8 cellular contexts compared by ENCODE assay signal in genomic region chr12:119061208-119061796, GRCh38.
DNase-seq lines count a peak whose midpoint lies in the region; ATAC-seq and TF ChIP-seq lines count a peak whose summit lies in the region.

No MANE protein-coding gene starts in this region.

- CTCF ChIA-PET in MCF 10A (lab: Yijun Ruan, JAX), result no interaction called here

- no peak overlapping the region for H3K27ac Mint-ChIP-seq in MCF 10A (ENCODE audit: low read depth, unreplicated experiment)

- TF ChIP-seq CTCF in MCF 10A (IDR thresholded peaks at IDR 0.05; ENCODE audit: unreplicated experiment), result no peak
- no peak for TF ChIP-seq CTCF in breast epithelium (IDR thresholded peaks at IDR 0.05)
- no peak for TF ChIP-seq CTCF in fibroblast of pulmonary artery (IDR thresholded peaks at IDR 0.05; ENCODE audit: low read length, missing control alignments)

- no peak overlapping the region for H3K9ac ChIP-seq in SK-N-MC (ENCODE audit: insufficient read length)

- no peaks in the 10 kb centered on the region for H3K4me1 ChIP-seq in breast epithelium

- no peaks in the 10 kb centered on the region for H3K4me1 Mint-ChIP-seq in MCF 10A (ENCODE audit: insufficient read depth, unreplicated experiment)

- intact Hi-C loops in MCF 10A (cut with micrococcal nuclease) (no loop called here), breast epithelium (cut with DNase I; ENCODE audit: low total_unique reads) (no loop called here), sciatic nerve (cut with DNase I) (no loop called here)

- H3K4me3 ChIP-seq in breast epithelium (no peak overlapping the region), SK-N-MC (no peak overlapping the region), fibroblast of pulmonary artery (replicated peaks; ENCODE audit: low read depth, low read length) (no peak overlapping the region)

- ATAC-seq in sciatic nerve, result no peak
- ATAC-seq in HG03378 (IDR thresholded peaks at IDR 0.05; ENCODE audit: unreplicated experiment), result no peak

- H3K27me3 ChIP-seq in breast epithelium, result peaks cover 0 to 6% of the 10 kb centered on the region in 2 donors

- H3K9me3 ChIP-seq in breast epithelium (no peaks in the 10 kb centered on the region), SK-N-MC (ENCODE audit: low read depth, low read length) (no peaks in the 10 kb centered on the region)

- POLR2A ChIA-PET in MCF 10A (lab: Yijun Ruan, JAX), result no interaction called here

- BruUV-seq in MCF 10A (replicated peaks; lab: Mats Ljungman, UMichigan), result no TSS peak

- peak; percentile 30 for DNase-seq in MCF 10A (ENCODE audit: unreplicated experiment)
- DNase-seq in breast epithelium (ENCODE audit: low spot score in 2 of 2), result no peak
- peak; percentile 28 for DNase-seq in SK-N-MC (ENCODE audit: low read depth, low spot score)
- DNase-seq in fibroblast of pulmonary artery (ENCODE audit: low read depth), result peak; percentile 51
- peak; percentile 60 for DNase-seq in sciatic nerve (ENCODE audit: low spot score)
- DNase-seq in NCI-H446 (lab: John Stamatoyannopoulos, UW), result no peak
- no peak for DNase-seq in COR-L47 (lab: John Stamatoyannopoulos, UW)

- H3K36me3 Mint-ChIP-seq in MCF 10A (ENCODE audit: insufficient read depth, unreplicated experiment), result no peaks in the 10 kb centered on the region

- H3K4me3 Mint-ChIP-seq in MCF 10A (ENCODE audit: unreplicated experiment), result no peak overlapping the region

- no peaks in the 10 kb centered on the region for H3K36me3 ChIP-seq in breast epithelium
- no peaks in the 10 kb centered on the region for H3K36me3 ChIP-seq in SK-N-MC (ENCODE audit: insufficient read depth, low read length)

- H3K9me3 Mint-ChIP-seq in MCF 10A (ENCODE audit: unreplicated experiment), result peaks cover 23% of the 10 kb centered on the region

- TF ChIP-seq POLR2A in breast epithelium (IDR thresholded peaks at IDR 0.05), result no peak

- no peaks in the 10 kb centered on the region for H3K27me3 Mint-ChIP-seq in MCF 10A (ENCODE audit: insufficient read depth, unreplicated experiment)

- H3K27ac ChIP-seq in breast epithelium, result no peak overlapping the region
- no peak overlapping the region for H3K27ac ChIP-seq in SK-N-MC

Comparison
In these comparisons a context has a peak if more than half of its experiments do, and no peak if none do; other contexts are left out.
1. DNase-seq: peak in MCF 10A (single experiment), SK-N-MC (single experiment), fibroblast of pulmonary artery (single experiment) and sciatic nerve (single experiment); none in breast epithelium (0 of 2), NCI-H446 (0 of 2) and COR-L47 (single experiment).